In genomic region chr16:84633622-84634021, GRCh38 we compare ENCODE assay signal across 9 cellular contexts. TPM values are rescaled to one million over a fixed set of nuclear protein-coding genes. Genes with fewer than 3 reads are reported as not detected.
DNase-seq lines count a peak whose midpoint lies in the region; ATAC-seq and TF ChIP-seq lines count a peak whose summit lies in the region.
"Had no signal": no experiment of that assay in that cellular context is flagged by ENCODE, and none has a peak within 500 bp of the region (broad histone marks: within the 10 kb centered on the region; RNA-seq: fewer than 3 reads in every experiment).

No MANE protein-coding gene starts in this region.

- ATAC-seq in left ventricle myocardium superior (peak; percentile 92), HG02885 (IDR thresholded peaks at IDR 0.05; ENCODE audit: poor library complexity, unreplicated experiment) (no peak)

- peaks cover 12% of the 10 kb centered on the region for H3K27me3 Mint-ChIP-seq in progenitor cell of endocrine pancreas

- H3K9ac ChIP-seq in adipocyte (ENCODE audit: low read length): no peak overlapping the region

- TF ChIP-seq CTCF in retinal pigment epithelial cell (conservative IDR thresholded peaks at IDR 0.05; ENCODE audit: low read depth, low read length): no peak
- TF ChIP-seq CTCF in progenitor cell of endocrine pancreas (IDR thresholded peaks at IDR 0.05; ENCODE audit: unreplicated experiment): no peak

- no peaks in the 10 kb centered on the region for H3K9me3 ChIP-seq in adipocyte (ENCODE audit: control insufficient read depth, low read length)
- H3K9me3 ChIP-seq: SJCRH30 had no signal

- DNase-seq in DMS79 treated with DMSO at 0.1 percent for 48 hours (lab: John Stamatoyannopoulos, UW) (peak; percentile 56), adipocyte (ENCODE audit: low read depth) (no peak), left ventricle myocardium superior (peak; percentile 89), retinal pigment epithelial cell (ENCODE audit: low read depth) (peak; percentile 58), SHP77 (lab: John Stamatoyannopoulos, UW) (no peak), NCI-H748 treated with DMSO at 0.1 percent for 48 hours (lab: John Stamatoyannopoulos, UW) (no peak), progenitor cell of endocrine pancreas (ENCODE audit: low spot score, unreplicated experiment) (no peak)
- DNase-seq: SJCRH30 had no signal

- intact Hi-C loops in left ventricle myocardium superior (cut with micrococcal nuclease): no loop called here

- no peak overlapping the region for H3K27ac Mint-ChIP-seq in progenitor cell of endocrine pancreas

- H3K9me3 Mint-ChIP-seq in progenitor cell of endocrine pancreas (ENCODE audit: low read depth): no peaks in the 10 kb centered on the region

- H3K36me3 Mint-ChIP-seq in progenitor cell of endocrine pancreas (ENCODE audit: insufficient read depth): no peaks in the 10 kb centered on the region

- H3K4me1 ChIP-seq in adipocyte (ENCODE audit: control insufficient read depth, insufficient read depth, low read length): peaks cover 20% of the 10 kb centered on the region

- H3K4me3 ChIP-seq in adipocyte (ENCODE audit: low read length) (peak overlapping the region; percentile 28), retinal pigment epithelial cell (ENCODE audit: low read length) (no peak overlapping the region)
- H3K4me3 ChIP-seq: SJCRH30 had no signal

- H3K4me3 Mint-ChIP-seq in progenitor cell of endocrine pancreas (ENCODE audit: low read depth): no peak overlapping the region

- H3K27me3 ChIP-seq in adipocyte (replicated peaks; ENCODE audit: control insufficient read depth, insufficient read depth, low read length): no peaks in the 10 kb centered on the region
- H3K27me3 ChIP-seq: SJCRH30 had no signal

- no peaks in the 10 kb centered on the region for H3K4me1 Mint-ChIP-seq in progenitor cell of endocrine pancreas (ENCODE audit: low read depth)

- no peaks in the 10 kb centered on the region for H3K36me3 ChIP-seq in adipocyte (ENCODE audit: control insufficient read depth, insufficient read depth, low read length, severe bottlenecking)
- H3K36me3 ChIP-seq: SJCRH30 had no signal

RNA-seq across cellular contexts. Expression of gene KLHL36, which starts 14.7 kb away (rescaled TPM):
- total RNA-seq in left ventricle myocardium superior: 62.5 TPM
- 43.2 and 46.7 TPM in 2 replicates for total RNA-seq in progenitor cell of endocrine pancreas

RNA-seq across cellular contexts. Expression of gene COTL1, which starts 15.7 kb away (rescaled TPM):
- 11.8 TPM for total RNA-seq in left ventricle myocardium superior
- total RNA-seq in progenitor cell of endocrine pancreas: 37.6 and 40.6 TPM in 2 replicates

Comparison
In these comparisons a context has a peak if more than half of its experiments do, and no peak if none do; other contexts are left out.
1. DNase-seq: peak in DMS79 treated with DMSO at 0.1 percent for 48 hours (single experiment), left ventricle myocardium superior (single experiment) and retinal pigment epithelial cell (single experiment); none in adipocyte (single experiment), SHP77 (0 of 2), NCI-H748 treated with DMSO at 0.1 percent for 48 hours (single experiment) and progenitor cell of endocrine pancreas (single experiment).